15 cellular contexts compared by ENCODE assay signal in the genomic region with DNA sequence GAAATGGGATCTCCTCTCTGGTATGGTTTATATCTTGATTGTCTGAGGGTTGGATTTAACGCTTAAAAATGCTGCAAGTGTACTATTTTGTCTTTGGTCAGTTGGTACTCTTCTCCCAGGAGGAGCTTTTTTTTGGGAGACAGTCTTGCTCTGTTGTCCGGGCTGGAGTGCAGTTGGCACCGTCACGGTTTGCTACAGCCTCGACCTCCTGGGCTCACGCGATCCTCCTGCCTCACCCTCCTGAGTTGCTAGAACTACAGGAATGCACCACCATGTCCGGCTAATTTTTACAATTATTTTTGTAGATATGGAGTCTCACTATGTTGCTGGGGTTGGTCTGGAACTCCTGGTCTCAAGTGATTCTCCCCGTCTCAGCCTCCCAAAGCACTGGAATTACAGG.
DNase-seq lines count a peak whose midpoint lies in the region; ATAC-seq and TF ChIP-seq lines count a peak whose summit lies in the region.
"Had no signal": no experiment of that assay in that cellular context is flagged by ENCODE, and none has a peak within 500 bp of the region (broad histone marks: within the 10 kb centered on the region; RNA-seq: fewer than 3 reads in every experiment).

No MANE protein-coding gene starts in this region.

- H3K27ac ChIP-seq in BLaER1 treated with 17β-estradiol and CSF1 and Interleukin-3, amounts not matched to agents 10 nM and 100 nM, result peak overlapping the region; percentile 54 to 99 (median 80)
- H3K27ac ChIP-seq in left lung (peak overlapping the region; percentile 60 to 98), gastrocnemius medialis (peak overlapping the region; percentile 91 to 99 (median 94))

- H3K36me3 ChIP-seq in BLaER1 treated with 17β-estradiol and CSF1 and Interleukin-3, amounts not matched to agents 10 nM and 100 nM, result peaks cover 10 to 57% (median 32%) of the 10 kb centered on the region in 11 experiments; a peak in 21 of 22 replicates
- H3K36me3 ChIP-seq in left lung, result peaks cover 0 to 10% of the 10 kb centered on the region in 2 donors
- no peaks in the 10 kb centered on the region for H3K36me3 ChIP-seq in gastrocnemius medialis

- no peak for ATAC-seq in T-helper 17 cell
- ATAC-seq in left lung, result no peak
- no peak for ATAC-seq in gastrocnemius medialis
- no peak for ATAC-seq in GM21576 (IDR thresholded peaks at IDR 0.05; ENCODE audit: unreplicated experiment)

- TF ChIP-seq CTCF in left lung (IDR thresholded peaks at IDR 0.05) (no peak), gastrocnemius medialis (IDR thresholded peaks at IDR 0.05 in 4 of 5, conservative IDR thresholded peaks at IDR 0.05 in 1 of 5) (no peak)

- peaks cover 0 to 20% (median 0%) of the 10 kb centered on the region in 11 experiments; a peak in 2 of 22 replicates for H4K20me1 ChIP-seq in BLaER1 treated with 17β-estradiol and CSF1 and Interleukin-3, amounts not matched to agents 10 nM and 100 nM

- H3K4me3 ChIP-seq in BLaER1 treated with 17β-estradiol and CSF1 and Interleukin-3, amounts not matched to agents 10 nM and 100 nM, result peak overlapping the region in 4 of 10 experiments; percentile 0 to 36 (median 29); a peak in 3 of 20 replicates
- H3K4me3 ChIP-seq in left lung, result no peak overlapping the region
- H3K4me3 ChIP-seq in gastrocnemius medialis, result no peak overlapping the region
- H3K4me3 ChIP-seq: coronary artery, tibial nerve had no signal

- H3K9me3 Mint-ChIP-seq in activated naive CD4-positive, alpha-beta T cell treated with anti-CD3 and anti-CD28 coated beads, Interleukin-2, amount 10 ng/mL, durations not matched to agents 7 days and 5 days, result no peaks in the 10 kb centered on the region

- H3K4me3 Mint-ChIP-seq in T-helper 17 cell, result no peak overlapping the region
- no peak overlapping the region for H3K4me3 Mint-ChIP-seq in activated naive CD4-positive, alpha-beta T cell treated with anti-CD3 and anti-CD28 coated beads, Interleukin-2, amount 10 ng/mL, durations not matched to agents 7 days and 5 days
- H3K4me3 Mint-ChIP-seq: activated naive CD8-positive, alpha-beta T cell treated with anti-CD3 and anti-CD28 coated beads, Interleukin-2, amount 10 ng/mL, durations not matched to agents 7 days and 5 days; naive thymus-derived CD4-positive, alpha-beta T cell had no signal

- intact Hi-C loops in left lung (cut with DNase I) (loop anchor here in 1 of 2 donors (5.0 kb wide), 1 partner anchor 87 kb away; no protein-coding TSS in a partner anchor), gastrocnemius medialis (cut with DNase I; ENCODE audit: low total_unique reads) (loop anchor here (2.0 kb wide), 1 partner anchor 40 kb away; no protein-coding TSS in a partner anchor)

- TF ChIP-seq POLR2A in gastrocnemius medialis (IDR thresholded peaks at IDR 0.05), result no peak

- H3K9ac ChIP-seq in BLaER1 treated with 17β-estradiol and CSF1 and Interleukin-3, amounts not matched to agents 10 nM and 100 nM, result peak overlapping the region in 8 of 11 experiments; percentile 54 to 78 (median 66); a peak in 15 of 22 replicates

- peak overlapping the region; percentile 98 for H3K27ac Mint-ChIP-seq in T-helper 17 cell
- H3K27ac Mint-ChIP-seq in activated naive CD4-positive, alpha-beta T cell treated with anti-CD3 and anti-CD28 coated beads, Interleukin-2, amount 10 ng/mL, durations not matched to agents 7 days and 5 days, result no peak overlapping the region
- H3K27ac Mint-ChIP-seq: activated naive CD8-positive, alpha-beta T cell treated with anti-CD3 and anti-CD28 coated beads, Interleukin-2, amount 10 ng/mL, durations not matched to agents 7 days and 5 days had no signal

- H3K4me1 ChIP-seq in BLaER1 treated with 17β-estradiol and CSF1 and Interleukin-3, amounts not matched to agents 10 nM and 100 nM, result peaks cover 4 to 94% (median 54%) of the 10 kb centered on the region in 10 experiments; a peak in 18 of 20 replicates
- H3K4me1 ChIP-seq in left lung (peaks cover 42 to 97% of the 10 kb centered on the region in 2 donors), gastrocnemius medialis (peaks cover 86 to 88% of the 10 kb centered on the region in 2 donors)

- H3K9me3 ChIP-seq in BLaER1 treated with 17β-estradiol and CSF1 and Interleukin-3, amounts not matched to agents 10 nM and 100 nM (replicated peaks in 1 of 11), result peaks cover 0 to 10% (median 0%) of the 10 kb centered on the region in 11 experiments; a peak in 2 of 22 replicates
- no peaks in the 10 kb centered on the region for H3K9me3 ChIP-seq in T-helper 17 cell (ENCODE audit: control insufficient read depth, low read length, poor library complexity, severe bottlenecking)
- H3K9me3 ChIP-seq in left lung, result no peaks in the 10 kb centered on the region
- H3K9me3 ChIP-seq in gastrocnemius medialis, result no peaks in the 10 kb centered on the region
- H3K9me3 ChIP-seq: tibial nerve had no signal

- no peaks in the 10 kb centered on the region for H3K27me3 Mint-ChIP-seq in T-helper 17 cell
- no peaks in the 10 kb centered on the region for H3K27me3 Mint-ChIP-seq in activated naive CD4-positive, alpha-beta T cell treated with anti-CD3 and anti-CD28 coated beads, Interleukin-2, amount 10 ng/mL, durations not matched to agents 7 days and 5 days
- H3K27me3 Mint-ChIP-seq: activated naive CD8-positive, alpha-beta T cell treated with anti-CD3 and anti-CD28 coated beads, Interleukin-2, amount 10 ng/mL, durations not matched to agents 7 days and 5 days; naive thymus-derived CD4-positive, alpha-beta T cell had no signal

- CTCF ChIA-PET in activated naive CD4-positive, alpha-beta T cell treated with anti-CD3 and anti-CD28 coated beads, Interleukin-2, amount 10 ng/mL, durations not matched to agents 7 days and 5 days (lab: Charles Lee), result interaction anchor here (1.0 to 1.7 kb wide), 2 partner anchors 22 to 220 kb away, joined by 3 to 4 read pairs; no protein-coding TSS in a partner anchor

- no peaks in the 10 kb centered on the region for H3K27me3 ChIP-seq in BLaER1 treated with 17β-estradiol and CSF1 and Interleukin-3, amounts not matched to agents 10 nM and 100 nM
- H3K27me3 ChIP-seq in left lung (no peaks in the 10 kb centered on the region), gastrocnemius medialis (no peaks in the 10 kb centered on the region)
- H3K27me3 ChIP-seq: tibial nerve had no signal

- in situ Hi-C loops in gastrocnemius medialis (cut with MboI; ENCODE audit: low sequenced_read_pairs in 4 of 4), result no loop called here

- H3K4me2 ChIP-seq in BLaER1 treated with 17β-estradiol and CSF1 and Interleukin-3, amounts not matched to agents 10 nM and 100 nM, result peak overlapping the region; percentile 1 to 92 (median 77); a peak in 18 of 22 replicates

- peaks cover 39% of the 10 kb centered on the region for H3K4me1 Mint-ChIP-seq in T-helper 17 cell
- H3K4me1 Mint-ChIP-seq in activated naive CD4-positive, alpha-beta T cell treated with anti-CD3 and anti-CD28 coated beads, Interleukin-2, amount 10 ng/mL, durations not matched to agents 7 days and 5 days, result peaks cover 29% of the 10 kb centered on the region

- no peaks in the 10 kb centered on the region for H3K36me3 Mint-ChIP-seq in T-helper 17 cell (ENCODE audit: low read depth)
- peaks cover 11% of the 10 kb centered on the region for H3K36me3 Mint-ChIP-seq in activated naive CD4-positive, alpha-beta T cell treated with anti-CD3 and anti-CD28 coated beads, Interleukin-2, amount 10 ng/mL, durations not matched to agents 7 days and 5 days

- no peak for DNase-seq in T-helper 17 cell
- no peak for DNase-seq in left lung
- no peak for DNase-seq in gastrocnemius medialis
- no peak for DNase-seq in activated CD4-positive, alpha-beta T cell treated with anti-CD3 and anti-CD28 coated beads, Interleukin-2, amount 50 U/mL, for 48 hours
- no peak for DNase-seq in NCI-H345 treated with DMSO at 0.1 percent for 48 hours (lab: John Stamatoyannopoulos, UW; ENCODE audit: unreplicated experiment)
- no peak for DNase-seq in activated naive CD4-positive, alpha-beta T cell treated with anti-CD3 and anti-CD28 coated beads, Interleukin-2, amount 10 ng/mL, durations not matched to agents 7 days and 5 days
- DNase-seq: activated CD8-positive, alpha-beta memory T cell treated with anti-CD3 and anti-CD28 coated beads, Interleukin-2, amount 50 U/mL, for 48 hours; activated naive CD8-positive, alpha-beta T cell treated with anti-CD3 and anti-CD28 coated beads, Interleukin-2, amount 10 ng/mL, durations not matched to agents 7 days and 5 days; DMS79; naive thymus-derived CD4-positive, alpha-beta T cell; NCI-H2081 had no signal
